ENCODE assay signal across 1 cellular context in genomic region chr15:89111352-89111751, GRCh38.
TF ChIP-seq lines count a peak whose summit lies in the region.

No MANE protein-coding gene starts in this region.

TF ChIP-seq in HepG2, 621 proteins besides CTCF, POLR2A, EP300 and RAD21:
- TF ChIP-seq ZNF460 (CRISPR knock-in tag; IDR thresholded peaks at IDR 0.05; ENCODE audit: borderline replicate concordance) = no peak
